ENCODE assay signal across 21 cellular contexts in genomic region chr22:30883586-30884145, GRCh38.
A peak's percentile ranks its signal among the peaks of the same experiment; 100 is the strongest.
DNase-seq lines count a peak whose midpoint lies in the region; ATAC-seq, FAIRE-seq and TF ChIP-seq lines count a peak whose summit lies in the region.
"Had no signal": no experiment of that assay in that cellular context is flagged by ENCODE, and none has a peak within 500 bp of the region (broad histone marks: within the 10 kb centered on the region; RNA-seq: fewer than 3 reads in every experiment).

No MANE protein-coding gene starts in this region.

- H3K9ac ChIP-seq in kidney (ENCODE audit: low read length in 2 of 2) = no peak overlapping the region

- H3K79me2 ChIP-seq in PC-9 (ENCODE audit: low read depth) = no peaks in the 10 kb centered on the region
- no peaks in the 10 kb centered on the region for H3K79me2 ChIP-seq in osteoblast (ENCODE audit: insufficient read depth, low read length)

- no TSS peak for BruUV-seq in PC-9 (replicated peaks; lab: Mats Ljungman, UMichigan)

- peaks cover 20% of the 10 kb centered on the region for H3F3A ChIP-seq in PC-9 (ENCODE audit: insufficient read depth, low read depth)

- POLR2A ChIA-PET in PC-9 (lab: Charles Lee; ENCODE audit: unreplicated experiment) = no interaction called here

- no peaks in the 10 kb centered on the region for H3K9me2 ChIP-seq in PC-9 (ENCODE audit: insufficient read depth)

- TF ChIP-seq POLR2A in heart left ventricle (IDR thresholded peaks at IDR 0.05) (no peak), ovary (IDR thresholded peaks at IDR 0.05) (no peak)

- TF ChIP-seq CTCF in heart left ventricle (IDR thresholded peaks at IDR 0.05) (no peak), PC-9 (conservative IDR thresholded peaks at IDR 0.05) (no peak), kidney (IDR thresholded peaks at IDR 0.05; ENCODE audit: borderline replicate concordance, extremely low read depth, insufficient read depth) (no peak), osteoblast (IDR thresholded peaks at IDR 0.05; ENCODE audit: extremely low read depth, low read depth, low read length) (no peak), ovary (IDR thresholded peaks at IDR 0.05) (no peak)

- no peak for TF ChIP-seq EP300 in ovary (IDR thresholded peaks at IDR 0.05)

- CTCF ChIA-PET in PC-9 (lab: Charles Lee) = no interaction called here

- no peaks in the 10 kb centered on the region for H3K27me3 ChIP-seq in heart left ventricle
- no peaks in the 10 kb centered on the region for H3K27me3 ChIP-seq in PC-9 (ENCODE audit: insufficient read depth, low read depth)
- H3K27me3 ChIP-seq in osteoblast (ENCODE audit: insufficient read depth, low read length) = no peaks in the 10 kb centered on the region
- H3K27me3 ChIP-seq in ovary = no peaks in the 10 kb centered on the region

- no peak for ATAC-seq in heart left ventricle
- no peak for ATAC-seq in left cardiac atrium
- no peak for ATAC-seq in HG02885 (IDR thresholded peaks at IDR 0.05; ENCODE audit: poor library complexity, unreplicated experiment)
- ATAC-seq: CD8-positive, alpha-beta T cell had no signal

- H3K27ac ChIP-seq in heart left ventricle (no peak overlapping the region), PC-9 (0 out of 2 replicates have a peak overlapping the region, but pooled peaks have one; percentile 72), kidney (ENCODE audit: low read depth in 2 of 2, low read length in 2 of 2) (no peak overlapping the region), osteoblast (ENCODE audit: low read depth, low read length) (no peak overlapping the region), ovary (no peak overlapping the region)
- H3K27ac ChIP-seq: C4-2B had no signal

- H2AFZ ChIP-seq in PC-9 (no peak overlapping the region), osteoblast (ENCODE audit: low read length) (no peak overlapping the region)

- H3K4me3 ChIP-seq in heart left ventricle (no peak overlapping the region), PC-9 (no peak overlapping the region), kidney (ENCODE audit: low read length in 2 of 2) (no peak overlapping the region), osteoblast (ENCODE audit: insufficient read depth, low read length) (no peak overlapping the region), ovary (no peak overlapping the region)
- H3K4me3 ChIP-seq: HAP-1 had no signal

- H3K4me1 ChIP-seq in heart left ventricle (peaks cover 0 to 36% (median 19%) of the 10 kb centered on the region in 12 donors), PC-9 (replicated peaks; ENCODE audit: insufficient read depth) (peaks cover 32% of the 10 kb centered on the region), kidney (ENCODE audit: control insufficient read depth in 1 of 2, insufficient read depth in 1 of 2, low read depth in 1 of 2, low read length in 2 of 2) (peaks cover 0 to 5% of the 10 kb centered on the region in 2 donors), osteoblast (ENCODE audit: insufficient read depth, low read length) (no peaks in the 10 kb centered on the region), ovary (ENCODE audit: insufficient read depth) (no peaks in the 10 kb centered on the region)

- peak overlapping the region; percentile 35; the same call in 1 of the 2 replicates for H3K4me2 ChIP-seq in PC-9
- H3K4me2 ChIP-seq in osteoblast (ENCODE audit: insufficient read depth, low read length) = no peak overlapping the region

- DNase-seq in heart left ventricle (peak in 3 of 5 donors; percentile 4 to 24 (median 6)), left cardiac atrium (no peak), PC-9 (no peak), kidney (peak; percentile 25), osteoblast (ENCODE audit: insufficient read length, low spot score, missing footprints) (peak; percentile 62), ovary (no peak), hippocampal formation (lab: John Stamatoyannopoulos, UW) (no peak)
- DNase-seq: CD8-positive, alpha-beta T cell; COR-L47; DMS153; DMS79 treated with DMSO at 0.1 percent for 48 hours; EL had no signal

- H3K36me3 ChIP-seq in heart left ventricle (peaks cover 0 to 7% (median 0%) of the 10 kb centered on the region in 9 donors), PC-9 (ENCODE audit: low read depth) (no peaks in the 10 kb centered on the region), kidney (ENCODE audit: control insufficient read depth in 1 of 2, insufficient read depth in 2 of 2, low read length in 2 of 2) (peaks cover 0 to under 1% of the 10 kb centered on the region in 2 donors), osteoblast (ENCODE audit: insufficient read depth, low read length) (no peaks in the 10 kb centered on the region), ovary (no peaks in the 10 kb centered on the region)
- H3K36me3 ChIP-seq: HAP-1 had no signal

- FAIRE-seq in kidney (lab: Jason Lieb, UNC) = no peak
- FAIRE-seq: A204.1, D721Med, G401.6, GM12891, H1, HTR-8/SVneo had no signal

- no peaks in the 10 kb centered on the region for H4K20me1 ChIP-seq in PC-9 (ENCODE audit: insufficient read depth)
- H4K20me1 ChIP-seq in osteoblast (ENCODE audit: insufficient read depth, low read length) = no peaks in the 10 kb centered on the region

- intact Hi-C loops in heart left ventricle (cut with DNase I) (loop anchor here in 2 of 10 donors (10.0 kb wide), 2 partner anchors 109 to 119 kb away; no protein-coding TSS in a partner anchor), left cardiac atrium (cut with DNase I) (no loop called here), PC-9 (cut with micrococcal nuclease; ENCODE audit: unreplicated experiment) (no loop called here), kidney (cut with DNase I) (no loop called here), ovary (cut with DNase I) (no loop called here)

- 83 to 97% (median 92%) methylated on average over 1 to 7 of the region's 7 CpGs for WGBS in heart left ventricle, 4 donors
- WGBS in ovary, 3 donors = 89 to 94% (median 93%) methylated on average over 7 of the region's 7 CpGs

- H3K9me3 ChIP-seq in heart left ventricle (no peaks in the 10 kb centered on the region), PC-9 (ENCODE audit: insufficient read depth, low read depth) (no peaks in the 10 kb centered on the region), kidney (ENCODE audit: control insufficient read depth in 1 of 2, low read length in 2 of 2) (no peaks in the 10 kb centered on the region), osteoblast (ENCODE audit: low read depth, low read length) (no peaks in the 10 kb centered on the region), ovary (no peaks in the 10 kb centered on the region)
- H3K9me3 ChIP-seq: HAP-1 had no signal

Comparison
In these comparisons a context has a peak if more than half of its experiments do, and no peak if none do; other contexts are left out.
1. DNase-seq: peak in heart left ventricle (3 of 5), kidney (single experiment) and osteoblast (single experiment); none in left cardiac atrium (single experiment), PC-9 (0 of 2), ovary (0 of 5) and hippocampal formation (0 of 2).